Comparison of ENCODE assay signal across 9 cellular contexts in genomic region chr9:751137-752051, GRCh38.
DNase-seq lines count a peak whose midpoint lies in the region; ATAC-seq, FAIRE-seq and TF ChIP-seq lines count a peak whose summit lies in the region.
"Had no signal": no experiment of that assay in that cellular context is flagged by ENCODE, and none has a peak within 500 bp of the region (broad histone marks: within the 10 kb centered on the region; RNA-seq: fewer than 3 reads in every experiment).

No MANE protein-coding gene starts in this region.

- CTCF ChIA-PET in HepG2 (lab: Yijun Ruan, JAX; ENCODE audit: low intra/inter-chr PET ratio, low total read pairs) = interaction anchor here (0.9 kb wide), 1 partner anchor 137 kb away, joined by 3 read pairs; no protein-coding TSS in a partner anchor

- TF ChIP-seq RAD21 in HepG2 (CRISPR knock-in tag; IDR thresholded peaks at IDR 0.05) = no peak

- intact Hi-C loops in HepG2 (cut with micrococcal nuclease; ENCODE audit: unreplicated experiment) (no loop called here), right lobe of liver (cut with DNase I) (no loop called here), vagina (cut with DNase I) (loop anchor here (2.0 kb wide), 1 partner anchor 207 kb away; no protein-coding TSS in a partner anchor)

- ATAC-seq in HepG2 (no peak), right lobe of liver (no peak)

- H3K27ac ChIP-seq in HepG2 (ENCODE audit: extremely low read length, insufficient read depth, low read length) = no peak overlapping the region
- no peak overlapping the region for H3K27ac ChIP-seq in right lobe of liver
- H3K27ac ChIP-seq in vagina = peak overlapping the region; percentile 67

- TF ChIP-seq POLR2A in HepG2 (IDR thresholded peaks at IDR 0.05; ENCODE audit: insufficient read depth in 1 of 2, low read depth in 2 of 2, low read length in 2 of 2) (no peak), right lobe of liver (IDR thresholded peaks at IDR 0.05) (no peak), vagina (IDR thresholded peaks at IDR 0.05) (no peak)

- peaks cover 8 to 13% of the 10 kb centered on the region in 2 experiments; a peak in 4 of 5 replicates for H3K36me3 ChIP-seq in HepG2 (replicated peaks in 1 of 2; ENCODE audit: control insufficient read depth in 1 of 2, insufficient read depth in 2 of 2, low read length in 2 of 2)
- peaks cover 0 to 16% (median 3%) of the 10 kb centered on the region in 4 donors for H3K36me3 ChIP-seq in right lobe of liver
- no peaks in the 10 kb centered on the region for H3K36me3 ChIP-seq in vagina
- no peaks in the 10 kb centered on the region for H3K36me3 ChIP-seq in H7 (replicated peaks; ENCODE audit: control insufficient read depth, insufficient read depth, low read length)

- POLR2A ChIA-PET in HepG2 (lab: Yijun Ruan, JAX) = no interaction called here

- H3K4me3 ChIP-seq in HepG2 (replicated peaks in 1 of 3; ENCODE audit: insufficient read depth in 1 of 3, low read depth in 2 of 3, low read length in 3 of 3) (no peak overlapping the region), right lobe of liver (no peak overlapping the region), vagina (no peak overlapping the region), H7 (ENCODE audit: insufficient read depth, low read depth, low read length) (no peak overlapping the region)

- DNase-seq in HepG2 (ENCODE audit: low spot score) = no peak
- DNase-seq in right lobe of liver = no peak
- peak; percentile 78 for DNase-seq in RPMI7951 (ENCODE audit: low read depth)
- peak; percentile 50 for DNase-seq in germinal center (ENCODE audit: low spot score)
- DNase-seq in vagina (ENCODE audit: extremely low spot score in 2 of 2) = peak in 1 of 2 donors; percentile 64
- no peak for DNase-seq in NCI-H2107 treated with DMSO at 0.1 percent for 48 hours (lab: John Stamatoyannopoulos, UW; ENCODE audit: unreplicated experiment)
- no peak for DNase-seq in activated gamma-delta T cell (lab: John Stamatoyannopoulos, UW)
- no peak for DNase-seq in H7

- H4K20me1 ChIP-seq in HepG2 (ENCODE audit: insufficient read depth, low read length) = no peaks in the 10 kb centered on the region

- no peaks in the 10 kb centered on the region for H3K27me3 ChIP-seq in HepG2 (ENCODE audit: control insufficient read depth in 1 of 2, insufficient read depth in 2 of 2, low read length in 2 of 2)
- H3K27me3 ChIP-seq in right lobe of liver = no peaks in the 10 kb centered on the region
- no peaks in the 10 kb centered on the region for H3K27me3 ChIP-seq in vagina
- no peaks in the 10 kb centered on the region for H3K27me3 ChIP-seq in H7 (ENCODE audit: control insufficient read depth, insufficient read depth, low read length)

- H2AFZ ChIP-seq in HepG2 (ENCODE audit: low read length) = no peak overlapping the region

- no peak for TF ChIP-seq CTCF in HepG2 (CRISPR knock-in tag; IDR thresholded peaks at IDR 0.05)
- TF ChIP-seq CTCF in right lobe of liver (IDR thresholded peaks at IDR 0.05) = no peak
- no peak for TF ChIP-seq CTCF in vagina (IDR thresholded peaks at IDR 0.05)

- H3K4me1 ChIP-seq in HepG2 (ENCODE audit: insufficient read depth, low read length) = peaks cover 21% of the 10 kb centered on the region
- H3K4me1 ChIP-seq in right lobe of liver = peaks cover 0 to 36% (median 4%) of the 10 kb centered on the region in 4 donors
- peaks cover 50% of the 10 kb centered on the region for H3K4me1 ChIP-seq in vagina

- TF ChIP-seq EP300 in HepG2 (IDR thresholded peaks at IDR 0.05; ENCODE audit: low read depth in 2 of 2, low read length in 2 of 2) (no peak), HepG2 (CRISPR knock-in tag; IDR thresholded peaks at IDR 0.05; ENCODE audit: borderline replicate concordance) (no peak)

- no peak overlapping the region for H3K9ac ChIP-seq in HepG2 (ENCODE audit: insufficient read depth, low read depth, low read length)

- 91% methylated on average over 14 of the region's 14 CpGs for WGBS in HepG2 (ENCODE audit: low lambda C conversion rate)
- 65% methylated on average over 10 of the region's 14 CpGs for WGBS in right lobe of liver (ENCODE audit: insufficient coverage, low coverage, low lambda C conversion rate, missing lambda C conversion rate)

- FAIRE-seq in HepG2 (lab: Jason Lieb, UNC) = no peak
- FAIRE-seq: endometrium had no signal

- H3K9me3 ChIP-seq in HepG2 (ENCODE audit: low read length) = no peaks in the 10 kb centered on the region
- H3K9me3 ChIP-seq in right lobe of liver = no peaks in the 10 kb centered on the region
- no peaks in the 10 kb centered on the region for H3K9me3 ChIP-seq in vagina

- H3K4me2 ChIP-seq in HepG2 (ENCODE audit: low read depth, low read length) = no peak overlapping the region

- H3K79me2 ChIP-seq in HepG2 (ENCODE audit: insufficient read depth, low read length) = no peaks in the 10 kb centered on the region

- BruUV-seq in HepG2 (replicated peaks; lab: Mats Ljungman, UMichigan) = no TSS peak

- in situ Hi-C loops in HepG2 (cut with HindIII; ENCODE audit: extremely low pct_ligation_motif_present, low pct_unique_long_range_greater_than_20kb) = no loop called here

TF ChIP-seq in HepG2, 621 proteins besides CTCF, POLR2A, EP300 and RAD21:
- TF ChIP-seq POLR2G (IDR thresholded peaks at IDR 0.05; ENCODE audit: low read depth, low read length) = peak; percentile 41; the same call in 1 of the 2 replicates
- TF ChIP-seq REPIN1 (CRISPR knock-in tag; IDR thresholded peaks at IDR 0.05; ENCODE audit: borderline replicate concordance, low read depth) = no peak
- no peak for TF ChIP-seq ZBTB20 (CRISPR knock-in tag; IDR thresholded peaks at IDR 0.05; ENCODE audit: borderline replicate concordance, low read depth)

Comparison
In these comparisons a context has a peak if more than half of its experiments do, and no peak if none do; other contexts are left out.
1. DNase-seq: peak in RPMI7951 (single experiment) and germinal center (single experiment); none in HepG2 (single experiment), right lobe of liver (0 of 3), NCI-H2107 treated with DMSO at 0.1 percent for 48 hours (single experiment), activated gamma-delta T cell (single experiment) and H7 (single experiment).